ENCODE assay signal across 16 cellular contexts in genomic region chr4:95546236-95546635, GRCh38. TPM values are rescaled to one million over a fixed set of nuclear protein-coding genes. Genes with fewer than 3 reads are reported as not detected.
DNase-seq lines count a peak whose midpoint lies in the region; ATAC-seq and TF ChIP-seq lines count a peak whose summit lies in the region.
"Had no signal": no experiment of that assay in that cellular context is flagged by ENCODE, and none has a peak within 500 bp of the region (broad histone marks: within the 10 kb centered on the region; RNA-seq: fewer than 3 reads in every experiment).

No MANE protein-coding gene starts in this region.

- WGBS in heart left ventricle, 4 donors: 24 to 30% (median 25%) methylated on average over 4 of the region's 4 CpGs
- WGBS in esophagus muscularis mucosa: 64% methylated on average over 4 of the region's 4 CpGs

- no peak for TF ChIP-seq EP300 in esophagus muscularis mucosa (IDR thresholded peaks at IDR 0.05)

- no peaks in the 10 kb centered on the region for H3K36me3 Mint-ChIP-seq in neural crest cell (ENCODE audit: low read depth)

- H3K9me3 Mint-ChIP-seq in neural crest cell: no peaks in the 10 kb centered on the region
- H3K9me3 Mint-ChIP-seq: activated T-helper 1 cell treated with anti-CD3 and anti-CD28 coated beads, Interleukin-12 subunit alpha, Interleukin-12 subunit beta, Interleukin-2, Interleukin-4 antibody, amounts not matched to agents 30 ng/mL and 10 ng/mL and 1 ng/mL, durations not matched to agents 14 hours and 24 hours and 36 hours had no signal

- H3K4me3 ChIP-seq in heart left ventricle: peak overlapping the region in 10 of 12 donors; percentile 11 to 78 (median 70)
- peak overlapping the region; percentile 20 to 60 (median 54) for H3K4me3 ChIP-seq in esophagus muscularis mucosa
- no peak overlapping the region for H3K4me3 ChIP-seq in uterus
- H3K4me3 ChIP-seq: A549, right lobe of liver had no signal

- intact Hi-C loops in heart left ventricle (cut with DNase I) (loop anchor here in 2 of 10 donors (10.0 kb wide), 2 partner anchors 79 to 381 kb away; no protein-coding TSS in a partner anchor), left cardiac atrium (cut with DNase I) (no loop called here), esophagus muscularis mucosa (cut with DNase I) (no loop called here), uterus (cut with DNase I; ENCODE audit: low total_unique reads) (no loop called here)

- ATAC-seq in heart left ventricle: no peak
- ATAC-seq in left cardiac atrium: no peak
- no peak for ATAC-seq in GM19351 (IDR thresholded peaks at IDR 0.05; ENCODE audit: unreplicated experiment)
- ATAC-seq: A549, right lobe of liver had no signal

- H3K27me3 Mint-ChIP-seq in neural crest cell (ENCODE audit: low read depth): peaks cover 66% of the 10 kb centered on the region

- H3K4me1 ChIP-seq in heart left ventricle (peaks cover 0 to 24% (median 0%) of the 10 kb centered on the region in 12 donors), esophagus muscularis mucosa (peaks cover 7 to 28% (median 25%) of the 10 kb centered on the region in 4 donors), uterus (no peaks in the 10 kb centered on the region)

- H3K27me3 ChIP-seq in heart left ventricle: peaks cover 3 to 45% (median 18%) of the 10 kb centered on the region in 9 donors
- peaks cover 0 to 44% (median 13%) of the 10 kb centered on the region in 4 donors for H3K27me3 ChIP-seq in esophagus muscularis mucosa
- H3K27me3 ChIP-seq in uterus: no peaks in the 10 kb centered on the region
- H3K27me3 ChIP-seq: right lobe of liver had no signal

- TF ChIP-seq CTCF in heart left ventricle (IDR thresholded peaks at IDR 0.05): no peak
- no peak for TF ChIP-seq CTCF in esophagus muscularis mucosa (IDR thresholded peaks at IDR 0.05)
- TF ChIP-seq CTCF in neural crest cell (conservative IDR thresholded peaks at IDR 0.05): no peak
- no peak for TF ChIP-seq CTCF in uterus (IDR thresholded peaks at IDR 0.05)

- no peaks in the 10 kb centered on the region for H3K9me3 ChIP-seq in heart left ventricle
- H3K9me3 ChIP-seq in esophagus muscularis mucosa: no peaks in the 10 kb centered on the region
- no peaks in the 10 kb centered on the region for H3K9me3 ChIP-seq in uterus
- H3K9me3 ChIP-seq: A549, right lobe of liver had no signal

- peaks cover 40% of the 10 kb centered on the region for H3K4me1 Mint-ChIP-seq in neural crest cell

- no peak overlapping the region for H3K27ac Mint-ChIP-seq in neural crest cell (ENCODE audit: unreplicated experiment)
- H3K27ac Mint-ChIP-seq: activated T-helper 1 cell treated with anti-CD3 and anti-CD28 coated beads, Interleukin-12 subunit alpha, Interleukin-12 subunit beta, Interleukin-2, Interleukin-4 antibody, amounts not matched to agents 30 ng/mL and 10 ng/mL and 1 ng/mL, durations not matched to agents 14 hours and 24 hours and 36 hours had no signal

- no peak for TF ChIP-seq POLR2A in heart left ventricle (IDR thresholded peaks at IDR 0.05)
- TF ChIP-seq POLR2A in esophagus muscularis mucosa (IDR thresholded peaks at IDR 0.05; ENCODE audit: low read depth): no peak
- TF ChIP-seq POLR2A in uterus (IDR thresholded peaks at IDR 0.05): no peak

- H3K36me3 ChIP-seq in heart left ventricle (no peaks in the 10 kb centered on the region), esophagus muscularis mucosa (no peaks in the 10 kb centered on the region), uterus (no peaks in the 10 kb centered on the region)
- H3K36me3 ChIP-seq: right lobe of liver had no signal

- peak overlapping the region in 11 of 12 donors; percentile 24 to 90 (median 84) for H3K27ac ChIP-seq in heart left ventricle
- H3K27ac ChIP-seq in esophagus muscularis mucosa (replicated peaks in 1 of 4): peak overlapping the region in 1 of 4 donors; percentile 23
- H3K27ac ChIP-seq in uterus: peak overlapping the region; percentile 26 to 85
- H3K27ac ChIP-seq: A549, right lobe of liver had no signal

- DNase-seq in heart left ventricle (no peak), left cardiac atrium (no peak), esophagus muscularis mucosa (ENCODE audit: extremely low spot score) (no peak), neural crest cell (ENCODE audit: low read depth, low spot score) (no peak), uterus (no peak), activated gamma-delta T cell (lab: John Stamatoyannopoulos, UW) (no peak), hepatic stellate cell (ENCODE audit: low spot score) (no peak)
- DNase-seq: activated CD4-positive, alpha-beta T cell treated with anti-CD3 and anti-CD28 coated beads, Interleukin-2, amount 50 U/mL, for 4 hours; NCI-H1417 treated with DMSO at 0.1 percent for 48 hours; NCI-H526 treated with DMSO at 0.1 percent for 48 hours; right lobe of liver; T-helper 2 cell had no signal

- H3K4me3 Mint-ChIP-seq in neural crest cell: peak overlapping the region; percentile 91
- H3K4me3 Mint-ChIP-seq: activated T-helper 1 cell treated with anti-CD3 and anti-CD28 coated beads, Interleukin-12 subunit alpha, Interleukin-12 subunit beta, Interleukin-2, Interleukin-4 antibody, amounts not matched to agents 30 ng/mL and 10 ng/mL and 1 ng/mL, durations not matched to agents 14 hours and 24 hours and 36 hours had no signal

RNA-seq across cellular contexts. Expression of gene UNC5C, which starts 2.5 kb away (rescaled TPM):
- 1 to 10 TPM; 1.3 to 2.8 (median 1.8) TPM for total RNA-seq in heart left ventricle
- polyA plus RNA-seq in heart left ventricle: under 1 TPM; 0.23 to 0.69 TPM
- total RNA-seq in left cardiac atrium: 1 to 10 TPM; 3.3 to 6.2 TPM
- 1 to 10 TPM; 1.7 to 2.4 (median 2.0) TPM for total RNA-seq in esophagus muscularis mucosa
- 6.5 and 7.8 TPM in 2 replicates for total RNA-seq in neural crest cell
- total RNA-seq in uterus: 10 to 100 TPM in 2 of 4 donors, 1 to 10 TPM in 2; 3.3 to 21.6 (median 7.9) TPM
- total RNA-seq: activated T-helper 1 cell treated with anti-CD3 and anti-CD28 coated beads, Interleukin-12 subunit alpha, Interleukin-12 subunit beta, Interleukin-2, Interleukin-4 antibody, amounts not matched to agents 30 ng/mL and 10 ng/mL and 1 ng/mL, durations not matched to agents 14 hours and 24 hours and 36 hours; bronchial epithelial cell had no signal

Comparison
In these comparisons a context has a peak if more than half of its experiments do, and no peak if none do; other contexts are left out.
1. H3K4me3 ChIP-seq: peak in heart left ventricle (10 of 12) and esophagus muscularis mucosa (4 of 4); none in uterus (0 of 2).